Comparison of ENCODE assay signal across 7 cellular contexts in the genomic region with DNA sequence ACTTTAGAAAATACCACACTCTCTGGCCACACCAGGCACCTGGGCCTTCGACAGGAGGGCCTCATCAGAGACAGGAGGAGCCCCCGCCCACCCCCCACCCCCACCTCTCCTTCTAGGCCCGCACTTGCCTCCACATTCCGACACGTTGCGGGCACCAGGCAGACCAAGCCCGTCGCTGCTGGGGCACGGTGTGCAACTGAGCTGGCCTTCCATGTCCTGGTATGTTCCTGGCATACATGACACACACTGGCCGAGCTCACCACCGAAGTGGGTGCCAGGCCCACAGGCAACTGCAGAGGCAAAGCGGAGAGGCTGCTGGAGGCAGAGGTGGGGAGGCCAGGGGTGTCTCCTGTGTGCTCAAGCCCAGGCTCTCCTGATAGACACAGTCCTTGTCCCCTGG.
"Had no signal": no experiment of that assay in that cellular context is flagged by ENCODE, and none has a peak within 500 bp of the region (broad histone marks: within the 10 kb centered on the region; RNA-seq: fewer than 3 reads in every experiment).

No MANE protein-coding gene starts in this region.

- FAIRE-seq: HepG2 had no signal

- H3K4me3 Mint-ChIP-seq: GM23338, HFFc6, IgD-negative memory B cell had no signal

- H3K4me1 ChIP-seq: HAP-1 had no signal

- DNase-seq: H7, HFFc6, KBM-7 had no signal

- ATAC-seq: HepG2 had no signal

- H3K9me3 Mint-ChIP-seq: GM23338, HFFc6, IgD-negative memory B cell had no signal

- H3K9me3 ChIP-seq: HAP-1 had no signal

- H3K4me3 ChIP-seq: HAP-1 had no signal

- H3K36me3 ChIP-seq: HAP-1 had no signal

- H3K27ac Mint-ChIP-seq: GM23338, HFFc6, IgD-negative memory B cell had no signal
